8 cellular contexts compared by ENCODE assay signal in the genomic region with DNA sequence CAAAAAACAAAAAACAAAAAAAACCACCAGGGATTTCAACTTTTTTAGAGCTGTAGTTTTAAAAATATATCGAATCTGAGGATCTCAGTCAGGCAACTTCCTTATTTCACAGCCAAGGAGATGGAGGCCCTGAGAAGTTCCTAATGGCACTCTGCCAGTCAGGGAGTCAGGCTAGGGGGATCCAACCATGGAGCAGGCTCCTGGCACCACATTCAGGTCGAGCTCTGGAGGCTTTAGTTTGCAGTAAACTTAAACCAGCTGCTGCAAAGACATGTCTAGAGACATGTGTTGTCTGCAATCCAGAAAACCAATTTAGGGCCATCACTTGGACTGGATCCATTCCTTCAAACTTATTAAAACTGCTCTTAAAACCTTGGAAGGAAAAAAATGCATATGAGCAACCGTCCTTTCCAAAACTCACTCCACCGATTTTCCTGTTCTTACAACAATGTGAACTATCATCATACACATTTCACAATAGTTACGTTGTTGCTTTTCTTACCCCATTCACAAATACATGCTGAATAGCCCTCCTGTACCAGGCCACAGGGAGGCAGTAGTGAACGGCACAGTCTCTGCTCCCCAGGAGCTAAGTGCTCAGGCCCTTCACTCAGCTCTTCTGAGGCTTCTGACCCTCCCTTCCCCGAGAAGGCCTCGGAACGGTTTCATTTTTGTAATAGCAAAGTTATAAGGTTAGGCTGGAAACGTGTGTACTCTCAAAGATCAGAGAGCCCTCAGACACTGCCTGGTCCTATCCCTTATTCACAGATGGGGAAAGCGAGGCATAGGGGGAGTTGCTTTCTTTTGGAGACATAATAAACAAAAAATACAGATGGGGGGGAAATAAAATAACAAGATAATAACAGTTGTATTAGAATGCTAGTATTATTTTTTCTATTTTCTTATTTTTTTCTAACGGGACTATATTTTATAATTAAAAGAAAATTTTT. TPM values are rescaled to one million over a fixed set of nuclear protein-coding genes. Genes with fewer than 3 reads are reported as not detected.
DNase-seq lines count a peak whose midpoint lies in the region; ATAC-seq, FAIRE-seq and TF ChIP-seq lines count a peak whose summit lies in the region.

No MANE protein-coding gene starts in this region.

- no peaks in the 10 kb centered on the region for H3K36me3 ChIP-seq in BE2C
- H3K36me3 ChIP-seq in lung (ENCODE audit: control insufficient read depth in 2 of 2, insufficient read depth in 2 of 2, low read length in 2 of 2), result peaks cover 10 to 13% of the 10 kb centered on the region in 2 donors

- H3K27ac ChIP-seq in lung (ENCODE audit: low read depth in 1 of 2, low read length in 1 of 2), result peak overlapping the region in 1 of 2 donors; percentile 45

- DNase-seq in BE2C (peak; percentile 29), HCEC 1CT (peak; percentile 77), SKM-1 (lab: John Stamatoyannopoulos, UW; ENCODE audit: unreplicated experiment) (peak; percentile 75), choroid plexus epithelial cell (ENCODE audit: low read depth) (peak; percentile 95), lung (ENCODE audit: low spot score) (peak; percentile 80), urothelium cell line (ENCODE audit: low spot score) (peak; percentile 25), NCI-H128 (lab: John Stamatoyannopoulos, UW; ENCODE audit: unreplicated experiment) (no peak), occipital lobe (lab: John Stamatoyannopoulos, UW) (no peak)

- no peaks in the 10 kb centered on the region for H3K9me3 ChIP-seq in BE2C
- H3K9me3 ChIP-seq in lung (ENCODE audit: control insufficient read depth in 2 of 2, insufficient read depth in 1 of 2, low read length in 1 of 2), result no peaks in the 10 kb centered on the region

- H3K4me3 ChIP-seq in BE2C (ENCODE audit: low read depth, low read length), result no peak overlapping the region
- H3K4me3 ChIP-seq in choroid plexus epithelial cell (ENCODE audit: low read depth, low read length), result peak overlapping the region; percentile 6
- H3K4me3 ChIP-seq in lung, result no peak overlapping the region

- ATAC-seq in lung (ENCODE audit: insufficient read depth, low FRiP score), result peak; percentile 93

- 39 to 41% methylated on average over 12 of the region's 12 CpGs for WGBS in lung, 2 donors

- H3K4me1 ChIP-seq in BE2C (no peaks in the 10 kb centered on the region), lung (ENCODE audit: control insufficient read depth in 2 of 2, insufficient read depth in 2 of 2, low read length in 2 of 2) (no peaks in the 10 kb centered on the region)

- no peaks in the 10 kb centered on the region for H3K27me3 ChIP-seq in BE2C
- H3K27me3 ChIP-seq in lung (ENCODE audit: control insufficient read depth, insufficient read depth), result no peaks in the 10 kb centered on the region

- TF ChIP-seq CTCF in BE2C (IDR thresholded peaks at IDR 0.05; ENCODE audit: low read depth, low read length) (peak; percentile 51), choroid plexus epithelial cell (conservative IDR thresholded peaks at IDR 0.05; ENCODE audit: low read depth, low read length) (peak; percentile 94), lung (IDR thresholded peaks at IDR 0.05; ENCODE audit: control extremely low read depth, extremely low read depth) (peak; percentile 30)

- FAIRE-seq in urothelium cell line (lab: Jason Lieb, UNC), result no peak

RNA-seq across cellular contexts. Expression of a gene that starts 20.1 kb away (rescaled TPM):
- polyA plus RNA-seq in BE2C (2012; ENCODE audit: insufficient read depth, insufficient read length, low read depth), result 14.9 TPM
- total RNA-seq in lung, result 10 to 100 TPM; 21.3 to 23.1 TPM
- 10 to 100 TPM; 10.8 to 22.0 TPM for polyA plus RNA-seq in lung
- total RNA-seq in occipital lobe, result 8.6 TPM

RNA-seq across cellular contexts. Expression of a gene that starts 50.9 kb away (rescaled TPM):
- 0.39 TPM for polyA plus RNA-seq in BE2C (2012; ENCODE audit: insufficient read depth, insufficient read length, low read depth)
- total RNA-seq in lung (10 to 100 TPM; 34.9 to 85.2 TPM), occipital lobe (0.94 TPM)
- 10 to 100 TPM; 47.3 to 84.5 TPM for polyA plus RNA-seq in lung

Comparison
In these comparisons a context has a peak if more than half of its experiments do, and no peak if none do; other contexts are left out.
1. DNase-seq: peak in BE2C (single experiment), HCEC 1CT (single experiment), SKM-1 (single experiment), choroid plexus epithelial cell (single experiment), lung (single experiment) and urothelium cell line (single experiment); none in NCI-H128 (single experiment) and occipital lobe (single experiment).
2. CTCF ChIP-seq: peak in every context shown above with its lines; median percentile 94 in choroid plexus epithelial cell; 51 in BE2C; 30 in lung.
3. RNA of a gene that starts 50.9 kb away (total RNA-seq): 34.9 to 85.2 TPM in lung; 0.94 TPM in occipital lobe (single experiment); every median in the first group is over 10 times any median in the second.